In genomic region chr11:121292503-121293275, GRCh38 we compare ENCODE assay signal across 8 cellular contexts. TPM values are rescaled to one million over a fixed set of nuclear protein-coding genes. Genes with fewer than 3 reads are reported as not detected.
A peak's percentile ranks its signal among the peaks of the same experiment; 100 is the strongest.
DNase-seq lines count a peak whose midpoint lies in the region; ATAC-seq and TF ChIP-seq lines count a peak whose summit lies in the region.

Gene SC5D, plus strand, starts transcription at chr11:121292771. Its CDS starts 10,605 bp downstream, at chr11:121303376.

- peak in 1 of 11 experiments; percentile 27 for TF ChIP-seq CTCF in spleen (IDR thresholded peaks at IDR 0.05 in 8 of 11, conservative IDR thresholded peaks at IDR 0.05 in 3 of 11)

- H3K36me3 ChIP-seq in spleen = peaks cover 0 to 5% (median 0%) of the 10 kb centered on the region in 6 donors

- H3K4me3 ChIP-seq in spleen = peak within 1 kb of the TSS; percentile 68 to 88 (median 76)

- peaks cover 11 to 53% (median 25%) of the 10 kb centered on the region in 6 donors for H3K4me1 ChIP-seq in spleen

- peak; percentile 98 for DNase-seq in AG08395 (ENCODE audit: low spot score)
- DNase-seq in NCI-H345 (lab: John Stamatoyannopoulos, UW) = peak; percentile 97
- DNase-seq in activated CD4-positive, CD25-positive, alpha-beta regulatory T cell (lab: John Stamatoyannopoulos, UW) = peak; percentile 81 to 90 (median 86)
- peak; percentile 96 for DNase-seq in central memory CD4-positive, alpha-beta T cell
- DNase-seq in inferior parietal cortex (ENCODE audit: extremely low spot score) = peak; percentile 94
- peak; percentile 98 for DNase-seq in spleen

- in situ Hi-C loops in GM18951 (cut with MboI; ENCODE audit: low sequenced_read_pairs, unreplicated experiment) = no loop called here

- H3K27me3 ChIP-seq in spleen (replicated peaks in 1 of 7) = no peaks in the 10 kb centered on the region

- peak within 1 kb of the TSS; percentile 55 to 95 (median 92) for H3K27ac ChIP-seq in spleen

- 0 to 1% (median 0%) methylated on average over 70 to 75 of the region's 75 CpGs for WGBS in spleen, 5 donors

- TF ChIP-seq POLR2A in GM18951 (IDR thresholded peaks at IDR 0.05; ENCODE audit: extremely low read depth, insufficient read depth, insufficient read length) (peak; percentile 94), spleen (IDR thresholded peaks at IDR 0.05) (peak in 2 of 3 donors; percentile 41 to 84)

- intact Hi-C loops in spleen (cut with DNase I; ENCODE audit: low total_unique reads) = no loop called here

- H3K9me3 ChIP-seq in spleen = no peaks in the 10 kb centered on the region

- ATAC-seq in HG03196 (IDR thresholded peaks at IDR 0.05; ENCODE audit: unreplicated experiment) = peak; percentile 96

RNA-seq across cellular contexts. Expression of gene SC5D, which starts in this region (rescaled TPM):
- total RNA-seq in spleen = 10 to 100 TPM; 14.8 to 25.5 (median 20.2) TPM
- 1 to 10 TPM; 4.8 to 7.1 (median 6.7) TPM for polyA plus RNA-seq in spleen

Comparison
In these comparisons a context has a peak if more than half of its experiments do, and no peak if none do; other contexts are left out.
1. Peak in every context shown above with its lines: DNase-seq, ATAC-seq, H3K4me3 ChIP-seq and H3K27ac ChIP-seq.